Comparison of ENCODE assay signal across 33 cellular contexts in genomic region chr6:125544819-125545218, GRCh38.
"Had no signal": no experiment of that assay in that cellular context is flagged by ENCODE, and none has a peak within 500 bp of the region (broad histone marks: within the 10 kb centered on the region; RNA-seq: fewer than 3 reads in every experiment).

No MANE protein-coding gene starts in this region.

- DNase-seq: activated CD4-positive, alpha-beta T cell treated with anti-CD3 and anti-CD28 coated beads for 1 hour; activated CD4-positive, alpha-beta T cell treated with anti-CD3 and anti-CD28 coated beads for 48 hours; activated CD4-positive, CD25-positive, alpha-beta regulatory T cell; activated CD8-positive, alpha-beta T cell treated with anti-CD3 and anti-CD28 coated beads for 36 hours; activated effector memory CD4-positive, alpha-beta T cell treated with anti-CD3 and anti-CD28 coated beads, Interleukin-2, amount 50 U/mL, for 16 hours; activated naive CD4-positive, alpha-beta T cell; activated naive CD4-positive, alpha-beta T cell treated with anti-CD3 and anti-CD28 coated beads, Interleukin-2, amount 50 U/mL, for 16 hours; activated naive CD8-positive, alpha-beta T cell treated with anti-CD3 and anti-CD28 coated beads for 36 hours; activated T-cell treated with anti-CD3 and anti-CD28 coated beads, Interleukin-2, amount 50 U/mL, for 1 hour; activated T-cell treated with anti-CD3 and anti-CD28 coated beads, Interleukin-2, amount 50 U/mL, for 72 hours; amniotic stem cell; aorta; brain microvascular endothelial cell; central memory CD4-positive, alpha-beta T cell; Kasumi-1; KG1; MG63; NCI-H1048; NCI-H1105 treated with DMSO at 0.1 percent for 48 hours; NCI-H1436; NCI-H187 treated with DMSO at 0.1 percent for 48 hours; NCI-H2081; NCI-H345; NCI-H510A; NCI-H526; RPMI8226; SHP77 treated with DMSO at 0.1 percent for 48 hours; SK-N-SH; T-cell; T-helper 17 cell; T-helper 9 cell had no signal

- H3K27ac Mint-ChIP-seq: activated CD8-positive, alpha-beta T cell treated with anti-CD3 and anti-CD28 coated beads for 36 hours; activated naive CD8-positive, alpha-beta T cell treated with anti-CD3 and anti-CD28 coated beads for 36 hours; activated T-cell treated with anti-CD3 and anti-CD28 coated beads, Interleukin-2, amount 50 U/mL, for 72 hours; activated T-helper 17 cell treated with anti-CD3 and anti-CD28 coated beads, Interleukin-2, amount 50 U/mL, for 72 hours; T-cell; T-helper 17 cell had no signal

- ATAC-seq: activated CD8-positive, alpha-beta T cell treated with anti-CD3 and anti-CD28 coated beads for 36 hours; activated T-cell treated with anti-CD3 and anti-CD28 coated beads, Interleukin-2, amount 50 U/mL, for 72 hours; activated T-helper 17 cell treated with anti-CD3 and anti-CD28 coated beads, Interleukin-2, amount 50 U/mL, for 72 hours; Panc1; T-cell; T-helper 17 cell had no signal

- H3K4me3 Mint-ChIP-seq: activated CD8-positive, alpha-beta T cell treated with anti-CD3 and anti-CD28 coated beads for 36 hours; activated naive CD8-positive, alpha-beta T cell treated with anti-CD3 and anti-CD28 coated beads for 36 hours; activated T-cell treated with anti-CD3 and anti-CD28 coated beads, Interleukin-2, amount 50 U/mL, for 72 hours; activated T-helper 17 cell treated with anti-CD3 and anti-CD28 coated beads, Interleukin-2, amount 50 U/mL, for 72 hours; T-cell; T-helper 17 cell had no signal

- H3K4me1 Mint-ChIP-seq: activated naive CD8-positive, alpha-beta T cell treated with anti-CD3 and anti-CD28 coated beads for 36 hours; activated T-helper 17 cell treated with anti-CD3 and anti-CD28 coated beads, Interleukin-2, amount 50 U/mL, for 72 hours; T-cell had no signal

- H3K36me3 Mint-ChIP-seq: activated naive CD8-positive, alpha-beta T cell treated with anti-CD3 and anti-CD28 coated beads for 36 hours; T-cell had no signal

- H3K9me3 Mint-ChIP-seq: activated CD8-positive, alpha-beta T cell treated with anti-CD3 and anti-CD28 coated beads for 36 hours; activated naive CD8-positive, alpha-beta T cell treated with anti-CD3 and anti-CD28 coated beads for 36 hours; activated T-cell treated with anti-CD3 and anti-CD28 coated beads, Interleukin-2, amount 50 U/mL, for 72 hours; activated T-helper 17 cell treated with anti-CD3 and anti-CD28 coated beads, Interleukin-2, amount 50 U/mL, for 72 hours; T-cell had no signal
